In genomic region chr12:12696562-12697383, GRCh38 we compare ENCODE assay signal across 8 cellular contexts. TPM values are rescaled to one million over a fixed set of nuclear protein-coding genes. Genes with fewer than 3 reads are reported as not detected.
DNase-seq lines count a peak whose midpoint lies in the region; ATAC-seq and TF ChIP-seq lines count a peak whose summit lies in the region.

No MANE protein-coding gene starts in this region.

- peaks cover 6% of the 10 kb centered on the region for H3K4me1 Mint-ChIP-seq in endothelial cell (ENCODE audit: unreplicated experiment)

- peak overlapping the region; percentile 58 for H3K4me3 ChIP-seq in HL-60 (replicated peaks; ENCODE audit: insufficient read depth, low read length)

- H3K27me3 Mint-ChIP-seq in endothelial cell (ENCODE audit: unreplicated experiment), result no peaks in the 10 kb centered on the region

- no peaks in the 10 kb centered on the region for H3K9me3 Mint-ChIP-seq in endothelial cell (ENCODE audit: unreplicated experiment)

- ATAC-seq in GM19463 (IDR thresholded peaks at IDR 0.05; ENCODE audit: unreplicated experiment), result peak; percentile 60

- peak overlapping the region; percentile 91 for H3K4me3 Mint-ChIP-seq in endothelial cell (ENCODE audit: unreplicated experiment)

- peaks cover 4% of the 10 kb centered on the region for H3K36me3 Mint-ChIP-seq in endothelial cell (ENCODE audit: low read depth, unreplicated experiment)

- TF ChIP-seq CTCF in HL-60 (IDR thresholded peaks at IDR 0.05; ENCODE audit: insufficient read depth, low read length) (no peak), endothelial cell (IDR thresholded peaks at IDR 0.05; ENCODE audit: unreplicated experiment) (no peak)

- peak; percentile 98 for DNase-seq in CD1c-positive myeloid dendritic cell (ENCODE audit: extremely low spot score)
- DNase-seq in HL-60 (ENCODE audit: low read depth in 1 of 2, low spot score in 1 of 2), result peak; percentile 77 to 94
- DNase-seq in NOMO-1 treated with dmso at 0.1 percent for 144 hours (lab: John Stamatoyannopoulos, UW; ENCODE audit: unreplicated experiment), result peak; percentile 80
- peak; percentile 88 for DNase-seq in activated CD8-positive, alpha-beta memory T cell treated with anti-CD3 and anti-CD28 coated beads, Interleukin-2, amount 50 U/mL, for 4 hours
- peak; percentile 88 for DNase-seq in endothelial cell (ENCODE audit: low spot score)
- peak; percentile 92 for DNase-seq in midbrain (lab: John Stamatoyannopoulos, UW)
- peak; percentile 81 to 86 for DNase-seq in stimulated activated CD8-positive, alpha-beta memory T cell treated with anti-CD3 and anti-CD28 coated beads, Interleukin-2, amount 100 ng/mL, for 1 hour (ENCODE audit: low read depth in 2 of 2)

- peak overlapping the region; percentile 99 for H3K27ac Mint-ChIP-seq in endothelial cell (ENCODE audit: unreplicated experiment)

- peak overlapping the region; percentile 95 for H3K27ac ChIP-seq in HL-60 (replicated peaks)

- H3K27me3 ChIP-seq in HL-60 (ENCODE audit: insufficient read depth, poor library complexity, severe bottlenecking), result no peaks in the 10 kb centered on the region

RNA-seq across cellular contexts. Expression of gene GPR19, which starts 0.8 kb away (rescaled TPM):
- total RNA-seq in endothelial cell (ENCODE audit: unreplicated experiment), result 4.0 TPM

RNA-seq across cellular contexts. Expression of gene CDKN1B, which starts 20.4 kb away (rescaled TPM):
- total RNA-seq in endothelial cell (ENCODE audit: unreplicated experiment), result 34.6 TPM

Comparison
In these comparisons a context has a peak if more than half of its experiments do, and no peak if none do; other contexts are left out.
1. Peak in every context shown above with its lines: DNase-seq, ATAC-seq, H3K4me3 ChIP-seq and H3K27ac ChIP-seq.